27 cellular contexts compared by ENCODE assay signal in the genomic region with DNA sequence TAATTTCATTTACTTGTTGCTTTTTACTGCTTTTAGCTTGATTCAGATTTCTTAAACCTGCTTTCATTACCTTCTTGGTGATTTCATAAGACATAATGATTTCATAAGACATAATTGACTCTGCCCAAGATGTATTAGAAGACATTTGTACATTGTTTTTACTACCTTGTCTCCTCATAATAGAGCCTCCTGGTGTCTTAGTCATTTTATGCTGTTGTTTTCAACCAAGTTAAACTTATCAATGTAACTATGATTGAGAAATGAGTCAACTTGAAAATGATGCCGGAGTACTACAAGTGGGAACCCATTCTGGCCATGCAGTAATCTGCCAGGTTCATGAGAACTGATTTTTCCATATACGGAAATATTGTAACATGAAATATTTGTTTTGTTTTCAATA.
"Had no signal": no experiment of that assay in that cellular context is flagged by ENCODE, and none has a peak within 500 bp of the region (broad histone marks: within the 10 kb centered on the region; RNA-seq: fewer than 3 reads in every experiment).

No MANE protein-coding gene starts in this region.

- DNase-seq: hypothalamus; immature natural killer cell; kidney; left colon; left lung; midbrain; mucosa of descending colon; naive thymus-derived CD4-positive, alpha-beta T cell; ovary; right lobe of liver; stimulated activated CD4-positive, alpha-beta T cell treated with anti-CD3 and anti-CD28 coated beads, Interleukin-4, amount 100 ng/mL, for 24 hours; stimulated activated naive CD4-positive, alpha-beta T cell; tibial artery; trophoblast cell; upper lobe of right lung had no signal

- FAIRE-seq: islet of Langerhans, kidney, urothelium cell line had no signal

- H3K36me3 ChIP-seq: left lung, ovary, right atrium auricular region, right lobe of liver, suprapubic skin, thoracic aorta, tibial artery, upper lobe of right lung had no signal

- H3K36me3 Mint-ChIP-seq: immature natural killer cell; memory B cell; naive thymus-derived CD4-positive, alpha-beta T cell; natural killer cell treated with Interleukin-12 subunit alpha and Interleukin-12 subunit beta and Interleukin-15 and Interleukin-18, amount 100 ng/mL, for 72 hours; stimulated activated effector memory CD8-positive, alpha-beta T cell treated with anti-CD3 and anti-CD28 coated beads, Interleukin-12 subunit alpha, Interleukin-12 subunit beta, amount 100 ng/mL, for 72 hours had no signal

- H3K4me1 ChIP-seq: left lung, right atrium auricular region, right lobe of liver, suprapubic skin, tibial artery, upper lobe of right lung had no signal

- H3K27ac ChIP-seq: left lung, ovary, right atrium auricular region, right lobe of liver, skin epidermis, suprapubic skin, thoracic aorta, tibial artery, upper lobe of right lung had no signal

- ATAC-seq: left colon; left lung; mucosa of descending colon; naive thymus-derived CD4-positive, alpha-beta T cell; natural killer cell treated with Interleukin-12 subunit alpha and Interleukin-12 subunit beta and Interleukin-15 and Interleukin-18, amount 100 ng/mL, for 72 hours; right lobe of liver; stimulated activated effector memory CD8-positive, alpha-beta T cell treated with anti-CD3 and anti-CD28 coated beads, Interleukin-12 subunit alpha, Interleukin-12 subunit beta, amount 100 ng/mL, for 72 hours; upper lobe of right lung had no signal

- H3K9me3 ChIP-seq: left lung, mucosa of descending colon, ovary, right atrium auricular region, right lobe of liver, suprapubic skin, thoracic aorta, tibial artery, upper lobe of right lung had no signal

- H3K4me3 Mint-ChIP-seq: immature natural killer cell; memory B cell; naive thymus-derived CD4-positive, alpha-beta T cell; natural killer cell treated with Interleukin-12 subunit alpha and Interleukin-12 subunit beta and Interleukin-15 and Interleukin-18, amount 100 ng/mL, for 72 hours; stimulated activated effector memory CD8-positive, alpha-beta T cell treated with anti-CD3 and anti-CD28 coated beads, Interleukin-12 subunit alpha, Interleukin-12 subunit beta, amount 100 ng/mL, for 72 hours; stimulated activated naive CD8-positive, alpha-beta T cell treated with anti-CD3 and anti-CD28 coated beads, Interleukin-15, Interleukin-2, amounts not matched to agents 100 ng/mL and 50 ng/mL, for 24 hours had no signal

- H3K9me3 Mint-ChIP-seq: stimulated activated naive CD8-positive, alpha-beta T cell treated with anti-CD3 and anti-CD28 coated beads, Interleukin-15, Interleukin-2, amounts not matched to agents 100 ng/mL and 50 ng/mL, for 24 hours had no signal

- H3K27me3 Mint-ChIP-seq: memory B cell; naive thymus-derived CD4-positive, alpha-beta T cell; natural killer cell treated with Interleukin-12 subunit alpha and Interleukin-12 subunit beta and Interleukin-15 and Interleukin-18, amount 100 ng/mL, for 72 hours; progenitor cell of endocrine pancreas; stimulated activated naive CD8-positive, alpha-beta T cell treated with anti-CD3 and anti-CD28 coated beads, Interleukin-15, Interleukin-2, amounts not matched to agents 100 ng/mL and 50 ng/mL, for 24 hours had no signal

- H3K4me1 Mint-ChIP-seq: immature natural killer cell; memory B cell; naive thymus-derived CD4-positive, alpha-beta T cell; stimulated activated effector memory CD8-positive, alpha-beta T cell treated with anti-CD3 and anti-CD28 coated beads, Interleukin-12 subunit alpha, Interleukin-12 subunit beta, amount 100 ng/mL, for 72 hours had no signal

- H3K27me3 ChIP-seq: left lung, ovary, right atrium auricular region, right lobe of liver, suprapubic skin, tibial artery, upper lobe of right lung had no signal

- H3K4me3 ChIP-seq: left lung, lung, mucosa of descending colon, ovary, right atrium auricular region, right lobe of liver, skin epidermis, suprapubic skin, thoracic aorta, tibial artery, upper lobe of right lung had no signal

- H3K27ac Mint-ChIP-seq: immature natural killer cell; memory B cell; naive thymus-derived CD4-positive, alpha-beta T cell; natural killer cell treated with Interleukin-12 subunit alpha and Interleukin-12 subunit beta and Interleukin-15 and Interleukin-18, amount 100 ng/mL, for 72 hours; progenitor cell of endocrine pancreas; stimulated activated effector memory CD8-positive, alpha-beta T cell treated with anti-CD3 and anti-CD28 coated beads, Interleukin-12 subunit alpha, Interleukin-12 subunit beta, amount 100 ng/mL, for 72 hours; stimulated activated naive CD8-positive, alpha-beta T cell treated with anti-CD3 and anti-CD28 coated beads, Interleukin-15, Interleukin-2, amounts not matched to agents 100 ng/mL and 50 ng/mL, for 24 hours had no signal
